Comparison of ENCODE assay signal across 25 cellular contexts in genomic region chr18:22726469-22726868, GRCh38.
"Had no signal": no experiment of that assay in that cellular context is flagged by ENCODE, and none has a peak within 500 bp of the region (broad histone marks: within the 10 kb centered on the region; RNA-seq: fewer than 3 reads in every experiment).

No MANE protein-coding gene starts in this region.

- ATAC-seq: heart right ventricle; left colon; left ventricle myocardium superior; lower lobe of right lung; naive thymus-derived CD8-positive, alpha-beta T cell; stimulated activated effector memory CD8-positive, alpha-beta T cell treated with anti-CD3 and anti-CD28 coated beads, Interleukin-12 subunit alpha, Interleukin-12 subunit beta, amount 100 ng/mL, for 72 hours; stimulated activated naive CD8-positive, alpha-beta T cell treated with anti-CD3 and anti-CD28 coated beads, Interleukin-15, Interleukin-2, amounts not matched to agents 100 U/mL and 50 U/mL, for 24 hours had no signal

- H3K36me3 ChIP-seq: esophagus squamous epithelium, heart right ventricle, lower lobe of right lung, prostate gland, right atrium auricular region, sigmoid colon, tibial artery had no signal

- H3K9me3 Mint-ChIP-seq: naive thymus-derived CD8-positive, alpha-beta T cell; stimulated activated effector memory CD8-positive, alpha-beta T cell treated with anti-CD3 and anti-CD28 coated beads, Interleukin-12 subunit alpha, Interleukin-12 subunit beta, amount 100 ng/mL, for 72 hours; type B pancreatic cell had no signal

- H3K27me3 ChIP-seq: esophagus squamous epithelium, heart right ventricle, right atrium auricular region, sigmoid colon, testis, tibial artery had no signal

- H3K4me3 ChIP-seq: esophagus squamous epithelium, heart right ventricle, lower lobe of right lung, prostate gland, right atrium auricular region, sigmoid colon, testis, tibial artery had no signal

- H3K27ac Mint-ChIP-seq: naive thymus-derived CD8-positive, alpha-beta T cell; nephron progenitor cell; stimulated activated effector memory CD8-positive, alpha-beta T cell treated with anti-CD3 and anti-CD28 coated beads, Interleukin-12 subunit alpha, Interleukin-12 subunit beta, amount 100 ng/mL, for 72 hours; type B pancreatic cell had no signal

- H3K27ac ChIP-seq: esophagus squamous epithelium, heart right ventricle, lower lobe of right lung, prostate gland, right atrium auricular region, sigmoid colon, testis, tibial artery had no signal

- H3K4me1 Mint-ChIP-seq: naive thymus-derived CD8-positive, alpha-beta T cell; nephron progenitor cell; stimulated activated effector memory CD8-positive, alpha-beta T cell treated with anti-CD3 and anti-CD28 coated beads, Interleukin-12 subunit alpha, Interleukin-12 subunit beta, amount 100 ng/mL, for 72 hours had no signal

- H3K9me3 ChIP-seq: esophagus squamous epithelium, heart right ventricle, lower lobe of right lung, prostate gland, right atrium auricular region, sigmoid colon, testis, tibial artery had no signal

- H3K36me3 Mint-ChIP-seq: naive thymus-derived CD8-positive, alpha-beta T cell; stimulated activated effector memory CD8-positive, alpha-beta T cell treated with anti-CD3 and anti-CD28 coated beads, Interleukin-12 subunit alpha, Interleukin-12 subunit beta, amount 100 ng/mL, for 72 hours; type B pancreatic cell had no signal

- FAIRE-seq: islet of Langerhans had no signal

- H3K27me3 Mint-ChIP-seq: type B pancreatic cell had no signal

- H3K4me1 ChIP-seq: esophagus squamous epithelium, heart right ventricle, lower lobe of right lung, prostate gland, right atrium auricular region, testis, tibial artery had no signal

- DNase-seq: cortex of kidney; effector CD4-positive, alpha-beta T cell; esophagus squamous epithelium; foreskin melanocyte; glutamatergic neuron; heart right ventricle; hippocampal formation; left colon; left ventricle myocardium superior; lower lobe of right lung; naive thymus-derived CD8-positive, alpha-beta T cell; nephron progenitor cell; nucleus accumbens; sigmoid colon; stimulated activated CD4-positive, alpha-beta T cell treated with anti-CD3 and anti-CD28 coated beads, Interleukin-2, amount 100 ng/mL, for 24 hours; stimulated activated CD4-positive, alpha-beta T cell treated with anti-CD3 and anti-CD28 coated beads, Interleukin-4, amount 100 ng/mL, for 24 hours; stimulated activated naive CD8-positive, alpha-beta T cell treated with anti-CD3 and anti-CD28 coated beads, Interleukin-15, Interleukin-2, amounts not matched to agents 100 U/mL and 50 U/mL, for 24 hours; substantia nigra; testis; tibial artery had no signal

- H3K4me3 Mint-ChIP-seq: naive thymus-derived CD8-positive, alpha-beta T cell; nephron progenitor cell; stimulated activated effector memory CD8-positive, alpha-beta T cell treated with anti-CD3 and anti-CD28 coated beads, Interleukin-12 subunit alpha, Interleukin-12 subunit beta, amount 100 ng/mL, for 72 hours; type B pancreatic cell had no signal
